9 cellular contexts compared by ENCODE assay signal in genomic region chr20:2521369-2522305, GRCh38. TPM values are rescaled to one million over a fixed set of nuclear protein-coding genes. Genes with fewer than 3 reads are reported as not detected.
DNase-seq lines count a peak whose midpoint lies in the region; ATAC-seq lines count a peak whose summit lies in the region.
"Had no signal": no experiment of that assay in that cellular context is flagged by ENCODE, and none has a peak within 500 bp of the region (broad histone marks: within the 10 kb centered on the region; RNA-seq: fewer than 3 reads in every experiment).

No MANE protein-coding gene starts in this region.

- ATAC-seq in HG03439 (IDR thresholded peaks at IDR 0.05; ENCODE audit: unreplicated experiment), result no peak

- H3K27me3 Mint-ChIP-seq in T-helper 2 cell treated with Interferon-gamma antibody and Interleukin-4, amounts not matched to agents 5 μg/mL and 100 μg/mL, for 36 hours (ENCODE audit: low read depth), result peaks cover 5% of the 10 kb centered on the region

- in situ Hi-C loops in Caki2 (cut with HindIII; ENCODE audit: low pct_unique_long_range_greater_than_20kb, low sequenced_read_pairs), result no loop called here

- H3K36me3 Mint-ChIP-seq in T-helper 2 cell treated with Interferon-gamma antibody and Interleukin-4, amounts not matched to agents 5 μg/mL and 100 μg/mL, for 36 hours (ENCODE audit: low read depth), result no peaks in the 10 kb centered on the region

- H3K4me3 Mint-ChIP-seq in T-helper 2 cell treated with Interferon-gamma antibody and Interleukin-4, amounts not matched to agents 5 μg/mL and 100 μg/mL, for 36 hours, result no peak overlapping the region

- DNase-seq in Caki2 (ENCODE audit: low read depth), result peak; percentile 21
- peak; percentile 36 for DNase-seq in HT-29 (ENCODE audit: low spot score)
- peak; percentile 42 for DNase-seq in T-helper 2 cell treated with Interferon-gamma antibody and Interleukin-4, amounts not matched to agents 5 μg/mL and 100 μg/mL, for 36 hours (ENCODE audit: low spot score)
- peak; percentile 10 for DNase-seq in brain pericyte (ENCODE audit: low read depth, low spot score)
- peak; percentile 38 for DNase-seq in kidney tubule cell (ENCODE audit: low spot score)
- peak; percentile 24 to 33 for DNase-seq in stimulated activated CD8-positive, alpha-beta memory T cell treated with anti-CD3 and anti-CD28 coated beads, Interleukin-15, amount 100 ng/mL, for 48 hours (ENCODE audit: low read depth in 2 of 2)
- no peak for DNase-seq in NCI-H526 treated with DMSO at 0.1 percent for 48 hours (lab: John Stamatoyannopoulos, UW)

- H3K4me1 Mint-ChIP-seq in T-helper 2 cell treated with Interferon-gamma antibody and Interleukin-4, amounts not matched to agents 5 μg/mL and 100 μg/mL, for 36 hours (ENCODE audit: low read depth), result peaks cover 22% of the 10 kb centered on the region

- H3K27ac Mint-ChIP-seq in T-helper 2 cell treated with Interferon-gamma antibody and Interleukin-4, amounts not matched to agents 5 μg/mL and 100 μg/mL, for 36 hours, result no peak overlapping the region

- no peaks in the 10 kb centered on the region for H3K9me3 Mint-ChIP-seq in T-helper 2 cell treated with Interferon-gamma antibody and Interleukin-4, amounts not matched to agents 5 μg/mL and 100 μg/mL, for 36 hours

RNA-seq across cellular contexts. Expression of gene ZNF343, which starts 12.9 kb away (rescaled TPM):
- total RNA-seq in Caki2 (2014; rRNA removed; shearing (Covaris generic); ENCODE audit: low replicate concordance), result 4.7 and 22.7 TPM in 2 replicates
- 1.2 and 5.0 TPM in 2 replicates for total RNA-seq in HT-29 (2014; rRNA removed; shearing (Covaris generic))

RNA-seq across cellular contexts. Expression of gene TMC2, which starts 14.7 kb away (rescaled TPM):
- not detected in 2 replicates for total RNA-seq in Caki2 (2014; rRNA removed; shearing (Covaris generic); ENCODE audit: low replicate concordance)
- total RNA-seq in HT-29 (2014; rRNA removed; shearing (Covaris generic)), result not detected in 2 replicates
- total RNA-seq: skeletal muscle tissue had no signal

RNA-seq across cellular contexts. Expression of gene SNRPB, which starts 51.0 kb away (rescaled TPM):
- total RNA-seq in Caki2 (2014; rRNA removed; shearing (Covaris generic); ENCODE audit: low replicate concordance), result 1,102 and 1,193 TPM in 2 replicates
- 649 and 692 TPM in 2 replicates for total RNA-seq in HT-29 (2014; rRNA removed; shearing (Covaris generic))
